Comparison of ENCODE assay signal across 8 cellular contexts in the genomic region with DNA sequence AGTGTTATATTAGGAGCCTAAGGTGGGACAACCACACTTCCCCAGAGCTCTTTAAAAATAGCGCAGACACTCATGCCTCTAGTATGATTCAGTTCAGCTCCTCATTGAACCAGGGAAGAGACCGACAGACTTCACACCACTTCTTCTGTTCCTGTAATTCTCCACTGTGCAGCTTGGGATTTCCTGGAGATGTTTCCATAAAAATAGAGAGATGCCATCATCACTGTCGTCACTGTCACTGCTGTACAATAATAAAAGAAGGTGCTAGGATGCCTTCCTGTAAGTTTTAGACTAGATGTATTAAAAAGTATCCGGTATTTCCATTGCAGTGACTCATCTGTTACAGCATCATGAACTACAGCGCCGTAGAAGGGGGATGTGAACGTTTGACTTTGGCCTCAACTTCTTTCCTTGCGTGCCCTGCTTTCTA.
DNase-seq lines count a peak whose midpoint lies in the region; ATAC-seq and TF ChIP-seq lines count a peak whose summit lies in the region.
"Had no signal": no experiment of that assay in that cellular context is flagged by ENCODE, and none has a peak within 500 bp of the region (broad histone marks: within the 10 kb centered on the region; RNA-seq: fewer than 3 reads in every experiment).

No MANE protein-coding gene starts in this region.

- no peaks in the 10 kb centered on the region for H3K27me3 ChIP-seq in SU-DHL-6 (ENCODE audit: low read length)

- peaks cover 13% of the 10 kb centered on the region; the same call in 1 of the 2 replicates for H3K79me2 ChIP-seq in SU-DHL-6 (ENCODE audit: insufficient read depth, low read length)

- H3K4me1 Mint-ChIP-seq in stimulated activated naive CD8-positive, alpha-beta T cell treated with anti-CD3 and anti-CD28 coated beads, Interleukin-15, amount 100 ng/mL, for 72 hours, result peaks cover 92% of the 10 kb centered on the region

- no peaks in the 10 kb centered on the region for H3K27me3 Mint-ChIP-seq in stimulated activated naive CD8-positive, alpha-beta T cell treated with anti-CD3 and anti-CD28 coated beads, Interleukin-15, amount 100 ng/mL, for 72 hours

- intact Hi-C loops in Right ventricle myocardium superior (cut with DNase I), result no loop called here

- in situ Hi-C loops in GM13976 (cut with MboI; ENCODE audit: low sequenced_read_pairs, unreplicated experiment), result no loop called here

- no peak overlapping the region for H2AFZ ChIP-seq in SU-DHL-6 (ENCODE audit: low read depth, low read length, severe bottlenecking)

- H4K20me1 ChIP-seq in SU-DHL-6 (ENCODE audit: low read depth, low read length), result no peaks in the 10 kb centered on the region

- H3K4me3 ChIP-seq in SU-DHL-6 (ENCODE audit: insufficient read depth, low read length, poor library complexity, severe bottlenecking), result no peak overlapping the region

- peak overlapping the region; percentile 83 to 85 for H3K4me3 Mint-ChIP-seq in stimulated activated naive CD8-positive, alpha-beta T cell treated with anti-CD3 and anti-CD28 coated beads, Interleukin-15, amount 100 ng/mL, for 72 hours

- H3K36me3 ChIP-seq in SU-DHL-6 (ENCODE audit: low read length), result no peaks in the 10 kb centered on the region

- peak overlapping the region; percentile 93 to 97 for H3K27ac Mint-ChIP-seq in stimulated activated naive CD8-positive, alpha-beta T cell treated with anti-CD3 and anti-CD28 coated beads, Interleukin-15, amount 100 ng/mL, for 72 hours

- H3K9me3 ChIP-seq in SU-DHL-6 (ENCODE audit: insufficient read depth, low read length), result no peaks in the 10 kb centered on the region

- H3K27ac ChIP-seq in SU-DHL-6 (ENCODE audit: low read depth, low read length), result peak overlapping the region; percentile 97; the same call in 1 of the 2 replicates

- TF ChIP-seq CTCF in GM13976 (IDR thresholded peaks at IDR 0.05; ENCODE audit: borderline replicate concordance, control extremely low read depth, extremely low read depth, insufficient read depth, missing control alignments) (no peak), SU-DHL-6 (IDR thresholded peaks at IDR 0.05; ENCODE audit: insufficient read depth, low read length, poor library complexity, severe bottlenecking) (no peak)

- DNase-seq in GM13976 (ENCODE audit: low spot score) (peak; percentile 49), Right ventricle myocardium superior (no peak), COLO668 (lab: John Stamatoyannopoulos, UW; ENCODE audit: unreplicated experiment) (no peak), middle frontal gyrus (ENCODE audit: extremely low spot score, low spot score) (no peak)
- no peak for DNase-seq in stimulated activated naive CD8-positive, alpha-beta T cell treated with anti-CD3 and anti-CD28 coated beads, Interleukin-15, amount 100 ng/mL, for 72 hours
- DNase-seq: stimulated activated CD4-positive, alpha-beta T cell treated with anti-CD3 and anti-CD28 coated beads, Interleukin-4, amount 100 ng/mL, for 1 hour had no signal

- no peaks in the 10 kb centered on the region for H3K9me3 Mint-ChIP-seq in stimulated activated naive CD8-positive, alpha-beta T cell treated with anti-CD3 and anti-CD28 coated beads, Interleukin-15, amount 100 ng/mL, for 72 hours

- H3K4me2 ChIP-seq in SU-DHL-6 (ENCODE audit: low read depth, low read length, poor library complexity, severe bottlenecking), result peak overlapping the region; percentile 90

- ATAC-seq in Right ventricle myocardium superior (ENCODE audit: poor library complexity) (peak; percentile 39), GM18858 (IDR thresholded peaks at IDR 0.05; ENCODE audit: unreplicated experiment) (no peak)
- ATAC-seq in stimulated activated naive CD8-positive, alpha-beta T cell treated with anti-CD3 and anti-CD28 coated beads, Interleukin-15, amount 100 ng/mL, for 72 hours, result no peak

- H3K9me2 ChIP-seq in SU-DHL-6 (replicated peaks; ENCODE audit: insufficient read depth, low read length), result no peaks in the 10 kb centered on the region

- H3K9ac ChIP-seq in SU-DHL-6 (ENCODE audit: low read length), result no peak overlapping the region

- peaks cover 25% of the 10 kb centered on the region for H3F3A ChIP-seq in SU-DHL-6 (ENCODE audit: insufficient read depth)
